13 cellular contexts compared by ENCODE assay signal in the genomic region with DNA sequence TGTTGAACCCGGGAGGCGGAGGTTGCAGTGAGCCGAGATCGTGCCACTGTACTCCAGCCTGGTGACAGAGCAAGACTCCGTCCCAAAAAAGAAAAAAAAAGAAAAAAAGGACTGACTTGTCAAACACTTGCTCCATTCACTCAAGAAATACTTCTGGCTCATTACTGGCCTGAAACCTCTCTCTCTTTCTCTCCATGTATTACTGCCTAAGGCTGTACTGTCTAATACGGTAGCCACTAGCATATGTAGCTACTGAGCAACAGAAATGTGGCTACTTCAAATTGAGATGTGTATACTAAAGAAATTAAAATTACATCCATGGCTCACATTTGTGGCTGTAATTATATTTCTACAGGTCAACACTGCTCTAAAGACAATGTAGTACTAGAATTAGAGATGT. TPM values are rescaled to one million over a fixed set of nuclear protein-coding genes. Genes with fewer than 3 reads are reported as not detected.
A peak's percentile ranks its signal among the peaks of the same experiment; 100 is the strongest.
DNase-seq lines count a peak whose midpoint lies in the region; ATAC-seq and TF ChIP-seq lines count a peak whose summit lies in the region.
"Had no signal": no experiment of that assay in that cellular context is flagged by ENCODE, and none has a peak within 500 bp of the region (broad histone marks: within the 10 kb centered on the region; RNA-seq: fewer than 3 reads in every experiment).

No MANE protein-coding gene starts in this region.

- peaks cover 13% of the 10 kb centered on the region for H3K36me3 Mint-ChIP-seq in Calu3 (ENCODE audit: insufficient read depth, unreplicated experiment)
- no peaks in the 10 kb centered on the region for H3K36me3 Mint-ChIP-seq in endothelial cell (ENCODE audit: low read depth, unreplicated experiment)

- CTCF ChIA-PET in Calu3 (lab: Charles Lee): no interaction called here

- no TSS peak for BruUV-seq in Calu3 (replicated peaks; lab: Mats Ljungman, UMichigan)

- H3K9me3 Mint-ChIP-seq in Calu3 (ENCODE audit: low read depth, unreplicated experiment) (peaks cover 4% of the 10 kb centered on the region), endothelial cell (ENCODE audit: unreplicated experiment) (no peaks in the 10 kb centered on the region)
- H3K9me3 Mint-ChIP-seq: CD4-positive, alpha-beta T cell; GM23338 had no signal

- H3K27ac Mint-ChIP-seq in Calu3 (ENCODE audit: unreplicated experiment): peak overlapping the region; percentile 22
- H3K27ac Mint-ChIP-seq in endothelial cell (ENCODE audit: unreplicated experiment): no peak overlapping the region
- H3K27ac Mint-ChIP-seq: CD4-positive, alpha-beta T cell; GM23338; IgD-negative memory B cell had no signal

- no peak overlapping the region for H3K4me3 Mint-ChIP-seq in Calu3 (ENCODE audit: low read depth, unreplicated experiment)
- H3K4me3 Mint-ChIP-seq in endothelial cell (ENCODE audit: unreplicated experiment): no peak overlapping the region
- H3K4me3 Mint-ChIP-seq: CD4-positive, alpha-beta T cell; GM23338; IgD-negative memory B cell had no signal

- no peak for TF ChIP-seq CTCF in Calu3 (IDR thresholded peaks at IDR 0.05; ENCODE audit: unreplicated experiment)
- TF ChIP-seq CTCF in endothelial cell (IDR thresholded peaks at IDR 0.05; ENCODE audit: unreplicated experiment): no peak

- H3K4me1 Mint-ChIP-seq in Calu3 (ENCODE audit: low read depth, unreplicated experiment): peaks cover 59% of the 10 kb centered on the region
- H3K4me1 Mint-ChIP-seq in endothelial cell (ENCODE audit: unreplicated experiment): no peaks in the 10 kb centered on the region
- H3K4me1 Mint-ChIP-seq: IgD-negative memory B cell had no signal

- intact Hi-C loops in Calu3 (cut with micrococcal nuclease; ENCODE audit: unreplicated experiment): no loop called here

- no peak for ATAC-seq in HG02938 (IDR thresholded peaks at IDR 0.05; ENCODE audit: unreplicated experiment)
- ATAC-seq: GM23338 had no signal

- no peak for DNase-seq in Calu3
- DNase-seq in RPMI7951 (ENCODE audit: low read depth): peak; percentile 15
- DNase-seq in renal cortical epithelial cell (ENCODE audit: low read depth): peak; percentile 54
- DNase-seq in stimulated activated naive CD4-positive, alpha-beta T cell treated with Interleukin-2 at 50 U/mL for 16 hours (lab: John Stamatoyannopoulos, UW): no peak
- DNase-seq in endothelial cell (ENCODE audit: low spot score): no peak
- DNase-seq: AML-193; CD4-positive, alpha-beta T cell; DMS79 treated with DMSO at 0.1 percent for 48 hours; GF-D8; HCEC 1CT had no signal

- H3K27me3 Mint-ChIP-seq in Calu3 (ENCODE audit: unreplicated experiment): no peaks in the 10 kb centered on the region
- no peaks in the 10 kb centered on the region for H3K27me3 Mint-ChIP-seq in endothelial cell (ENCODE audit: unreplicated experiment)
- H3K27me3 Mint-ChIP-seq: CD4-positive, alpha-beta T cell had no signal

RNA-seq across cellular contexts. Expression of a gene that starts 39.2 kb away (rescaled TPM):
- total RNA-seq in Calu3 (2022) (72.5 and 90.8 TPM in 2 replicates), renal cortical epithelial cell (75.5 and 100 TPM in 2 replicates), endothelial cell (ENCODE audit: unreplicated experiment) (2.8 TPM)
- 7.6 and 10.3 TPM in 2 replicates for total RNA-seq in RPMI7951 (2014; rRNA removed; shearing (Covaris generic))

Comparison
In these comparisons a context has a peak if more than half of its experiments do, and no peak if none do; other contexts are left out.
1. DNase-seq: peak in RPMI7951 (single experiment) and renal cortical epithelial cell (single experiment); none in Calu3 (single experiment), stimulated activated naive CD4-positive, alpha-beta T cell treated with Interleukin-2 at 50 U/mL for 16 hours (single experiment) and endothelial cell (single experiment).